1 cellular context compared by ENCODE assay signal in the genomic region with DNA sequence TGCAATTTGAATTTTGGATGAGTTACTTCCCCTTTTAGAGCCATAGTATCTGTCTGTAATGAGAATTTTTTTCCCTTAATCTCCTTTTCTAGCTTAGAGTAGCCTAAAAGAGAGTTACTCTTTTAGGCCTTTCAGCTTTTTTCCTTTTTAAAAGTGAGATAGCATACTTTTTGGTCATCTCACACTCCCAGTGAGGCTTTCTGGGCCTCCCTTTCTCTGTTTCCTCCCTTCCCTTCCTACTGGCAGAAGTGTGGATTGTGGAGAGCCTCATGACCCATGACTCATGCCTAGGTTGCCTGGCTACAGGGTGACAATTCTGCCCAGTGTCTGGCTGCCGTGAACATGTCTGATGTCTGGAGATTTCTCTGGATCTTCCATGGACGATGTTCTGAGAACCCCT.
TF ChIP-seq lines count a peak whose summit lies in the region.

No MANE protein-coding gene starts in this region.

TF ChIP-seq in GM23338, 12 proteins besides CTCF, POLR2A, EP300 and RAD21 (continued from another document):
- TF ChIP-seq, protein P1, sequence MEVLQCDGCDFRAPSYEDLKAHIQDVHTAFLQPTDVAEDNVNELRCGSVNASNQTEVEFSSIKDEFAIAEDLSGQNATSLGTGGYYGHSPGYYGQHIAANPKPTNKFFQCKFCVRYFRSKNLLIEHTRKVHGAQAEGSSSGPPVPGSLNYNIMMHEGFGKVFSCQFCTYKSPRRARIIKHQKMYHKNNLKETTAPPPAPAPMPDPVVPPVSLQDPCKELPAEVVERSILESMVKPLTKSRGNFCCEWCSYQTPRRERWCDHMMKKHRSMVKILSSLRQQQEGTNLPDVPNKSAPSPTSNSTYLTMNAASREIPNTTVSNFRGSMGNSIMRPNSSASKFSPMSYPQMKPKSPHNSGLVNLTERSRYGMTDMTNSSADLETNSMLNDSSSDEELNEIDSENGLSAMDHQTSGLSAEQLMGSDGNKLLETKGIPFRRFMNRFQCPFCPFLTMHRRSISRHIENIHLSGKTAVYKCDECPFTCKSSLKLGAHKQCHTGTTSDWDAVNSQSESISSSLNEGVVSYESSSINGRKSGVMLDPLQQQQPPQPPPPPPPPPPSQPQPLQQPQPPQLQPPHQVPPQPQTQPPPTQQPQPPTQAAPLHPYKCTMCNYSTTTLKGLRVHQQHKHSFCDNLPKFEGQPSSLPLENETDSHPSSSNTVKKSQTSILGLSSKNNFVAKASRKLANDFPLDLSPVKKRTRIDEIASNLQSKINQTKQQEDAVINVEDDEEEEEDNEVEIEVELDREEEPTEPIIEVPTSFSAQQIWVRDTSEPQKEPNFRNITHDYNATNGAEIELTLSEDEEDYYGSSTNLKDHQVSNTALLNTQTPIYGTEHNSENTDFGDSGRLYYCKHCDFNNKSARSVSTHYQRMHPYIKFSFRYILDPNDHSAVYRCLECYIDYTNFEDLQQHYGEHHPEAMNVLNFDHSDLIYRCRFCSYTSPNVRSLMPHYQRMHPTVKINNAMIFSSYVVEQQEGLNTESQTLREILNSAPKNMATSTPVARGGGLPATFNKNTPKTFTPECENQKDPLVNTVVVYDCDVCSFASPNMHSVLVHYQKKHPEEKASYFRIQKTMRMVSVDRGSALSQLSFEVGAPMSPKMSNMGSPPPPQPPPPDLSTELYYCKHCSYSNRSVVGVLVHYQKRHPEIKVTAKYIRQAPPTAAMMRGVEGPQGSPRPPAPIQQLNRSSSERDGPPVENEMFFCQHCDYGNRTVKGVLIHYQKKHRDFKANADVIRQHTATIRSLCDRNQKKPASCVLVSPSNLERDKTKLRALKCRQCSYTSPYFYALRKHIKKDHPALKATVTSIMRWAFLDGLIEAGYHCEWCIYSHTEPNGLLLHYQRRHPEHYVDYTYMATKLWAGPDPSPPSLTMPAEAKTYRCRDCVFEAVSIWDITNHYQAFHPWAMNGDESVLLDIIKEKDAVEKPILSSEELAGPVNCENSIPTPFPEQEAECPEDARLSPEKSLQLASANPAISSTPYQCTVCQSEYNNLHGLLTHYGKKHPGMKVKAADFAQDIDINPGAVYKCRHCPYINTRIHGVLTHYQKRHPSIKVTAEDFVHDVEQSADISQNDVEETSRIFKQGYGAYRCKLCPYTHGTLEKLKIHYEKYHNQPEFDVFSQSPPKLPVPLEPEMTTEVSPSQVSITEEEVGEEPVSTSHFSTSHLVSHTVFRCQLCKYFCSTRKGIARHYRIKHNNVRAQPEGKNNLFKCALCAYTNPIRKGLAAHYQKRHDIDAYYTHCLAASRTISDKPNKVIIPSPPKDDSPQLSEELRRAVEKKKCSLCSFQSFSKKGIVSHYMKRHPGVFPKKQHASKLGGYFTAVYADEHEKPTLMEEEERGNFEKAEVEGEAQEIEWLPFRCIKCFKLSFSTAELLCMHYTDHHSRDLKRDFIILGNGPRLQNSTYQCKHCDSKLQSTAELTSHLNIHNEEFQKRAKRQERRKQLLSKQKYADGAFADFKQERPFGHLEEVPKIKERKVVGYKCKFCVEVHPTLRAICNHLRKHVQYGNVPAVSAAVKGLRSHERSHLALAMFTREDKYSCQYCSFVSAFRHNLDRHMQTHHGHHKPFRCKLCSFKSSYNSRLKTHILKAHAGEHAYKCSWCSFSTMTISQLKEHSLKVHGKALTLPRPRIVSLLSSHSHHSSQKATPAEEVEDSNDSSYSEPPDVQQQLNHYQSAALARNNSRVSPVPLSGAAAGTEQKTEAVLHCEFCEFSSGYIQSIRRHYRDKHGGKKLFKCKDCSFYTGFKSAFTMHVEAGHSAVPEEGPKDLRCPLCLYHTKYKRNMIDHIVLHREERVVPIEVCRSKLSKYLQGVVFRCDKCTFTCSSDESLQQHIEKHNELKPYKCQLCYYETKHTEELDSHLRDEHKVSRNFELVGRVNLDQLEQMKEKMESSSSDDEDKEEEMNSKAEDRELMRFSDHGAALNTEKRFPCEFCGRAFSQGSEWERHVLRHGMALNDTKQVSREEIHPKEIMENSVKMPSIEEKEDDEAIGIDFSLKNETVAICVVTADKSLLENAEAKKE (CRISPR knock-in tag; IDR thresholded peaks at IDR 0.05) = no peak
- no peak for TF ChIP-seq EZH2 (IDR thresholded peaks at IDR 0.05; ENCODE audit: low read depth, unreplicated experiment)
- no peak for TF ChIP-seq EZH2phosphoT487 (IDR thresholded peaks at IDR 0.05; ENCODE audit: unreplicated experiment)
- no peak for TF ChIP-seq CREB1 (CRISPR knock-in tag; IDR thresholded peaks at IDR 0.05; ENCODE audit: low read depth)
- no peak for TF ChIP-seq ZNF331 (CRISPR knock-in tag; IDR thresholded peaks at IDR 0.05; ENCODE audit: low read depth)
- TF ChIP-seq, protein P2, sequence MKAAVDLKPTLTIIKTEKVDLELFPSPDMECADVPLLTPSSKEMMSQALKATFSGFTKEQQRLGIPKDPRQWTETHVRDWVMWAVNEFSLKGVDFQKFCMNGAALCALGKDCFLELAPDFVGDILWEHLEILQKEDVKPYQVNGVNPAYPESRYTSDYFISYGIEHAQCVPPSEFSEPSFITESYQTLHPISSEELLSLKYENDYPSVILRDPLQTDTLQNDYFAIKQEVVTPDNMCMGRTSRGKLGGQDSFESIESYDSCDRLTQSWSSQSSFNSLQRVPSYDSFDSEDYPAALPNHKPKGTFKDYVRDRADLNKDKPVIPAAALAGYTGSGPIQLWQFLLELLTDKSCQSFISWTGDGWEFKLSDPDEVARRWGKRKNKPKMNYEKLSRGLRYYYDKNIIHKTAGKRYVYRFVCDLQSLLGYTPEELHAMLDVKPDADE (IDR thresholded peaks at IDR 0.05) = no peak
- no peak for TF ChIP-seq STAT1 (IDR thresholded peaks at IDR 0.05; ENCODE audit: unreplicated experiment)
- no peak for TF ChIP-seq JUNB (IDR thresholded peaks at IDR 0.05; ENCODE audit: unreplicated experiment)
- TF ChIP-seq, protein P3, sequence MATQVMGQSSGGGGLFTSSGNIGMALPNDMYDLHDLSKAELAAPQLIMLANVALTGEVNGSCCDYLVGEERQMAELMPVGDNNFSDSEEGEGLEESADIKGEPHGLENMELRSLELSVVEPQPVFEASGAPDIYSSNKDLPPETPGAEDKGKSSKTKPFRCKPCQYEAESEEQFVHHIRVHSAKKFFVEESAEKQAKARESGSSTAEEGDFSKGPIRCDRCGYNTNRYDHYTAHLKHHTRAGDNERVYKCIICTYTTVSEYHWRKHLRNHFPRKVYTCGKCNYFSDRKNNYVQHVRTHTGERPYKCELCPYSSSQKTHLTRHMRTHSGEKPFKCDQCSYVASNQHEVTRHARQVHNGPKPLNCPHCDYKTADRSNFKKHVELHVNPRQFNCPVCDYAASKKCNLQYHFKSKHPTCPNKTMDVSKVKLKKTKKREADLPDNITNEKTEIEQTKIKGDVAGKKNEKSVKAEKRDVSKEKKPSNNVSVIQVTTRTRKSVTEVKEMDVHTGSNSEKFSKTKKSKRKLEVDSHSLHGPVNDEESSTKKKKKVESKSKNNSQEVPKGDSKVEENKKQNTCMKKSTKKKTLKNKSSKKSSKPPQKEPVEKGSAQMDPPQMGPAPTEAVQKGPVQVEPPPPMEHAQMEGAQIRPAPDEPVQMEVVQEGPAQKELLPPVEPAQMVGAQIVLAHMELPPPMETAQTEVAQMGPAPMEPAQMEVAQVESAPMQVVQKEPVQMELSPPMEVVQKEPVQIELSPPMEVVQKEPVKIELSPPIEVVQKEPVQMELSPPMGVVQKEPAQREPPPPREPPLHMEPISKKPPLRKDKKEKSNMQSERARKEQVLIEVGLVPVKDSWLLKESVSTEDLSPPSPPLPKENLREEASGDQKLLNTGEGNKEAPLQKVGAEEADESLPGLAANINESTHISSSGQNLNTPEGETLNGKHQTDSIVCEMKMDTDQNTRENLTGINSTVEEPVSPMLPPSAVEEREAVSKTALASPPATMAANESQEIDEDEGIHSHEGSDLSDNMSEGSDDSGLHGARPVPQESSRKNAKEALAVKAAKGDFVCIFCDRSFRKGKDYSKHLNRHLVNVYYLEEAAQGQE (IDR thresholded peaks at IDR 0.05; ENCODE audit: unreplicated experiment) = no peak
- no peak for TF ChIP-seq ZNF114 (CRISPR knock-in tag; IDR thresholded peaks at IDR 0.05)
- no peak for TF ChIP-seq POLR2AphosphoS5 (IDR thresholded peaks at IDR 0.05; ENCODE audit: low read depth)
